Comparison of ENCODE assay signal across 20 cellular contexts in the genomic region with DNA sequence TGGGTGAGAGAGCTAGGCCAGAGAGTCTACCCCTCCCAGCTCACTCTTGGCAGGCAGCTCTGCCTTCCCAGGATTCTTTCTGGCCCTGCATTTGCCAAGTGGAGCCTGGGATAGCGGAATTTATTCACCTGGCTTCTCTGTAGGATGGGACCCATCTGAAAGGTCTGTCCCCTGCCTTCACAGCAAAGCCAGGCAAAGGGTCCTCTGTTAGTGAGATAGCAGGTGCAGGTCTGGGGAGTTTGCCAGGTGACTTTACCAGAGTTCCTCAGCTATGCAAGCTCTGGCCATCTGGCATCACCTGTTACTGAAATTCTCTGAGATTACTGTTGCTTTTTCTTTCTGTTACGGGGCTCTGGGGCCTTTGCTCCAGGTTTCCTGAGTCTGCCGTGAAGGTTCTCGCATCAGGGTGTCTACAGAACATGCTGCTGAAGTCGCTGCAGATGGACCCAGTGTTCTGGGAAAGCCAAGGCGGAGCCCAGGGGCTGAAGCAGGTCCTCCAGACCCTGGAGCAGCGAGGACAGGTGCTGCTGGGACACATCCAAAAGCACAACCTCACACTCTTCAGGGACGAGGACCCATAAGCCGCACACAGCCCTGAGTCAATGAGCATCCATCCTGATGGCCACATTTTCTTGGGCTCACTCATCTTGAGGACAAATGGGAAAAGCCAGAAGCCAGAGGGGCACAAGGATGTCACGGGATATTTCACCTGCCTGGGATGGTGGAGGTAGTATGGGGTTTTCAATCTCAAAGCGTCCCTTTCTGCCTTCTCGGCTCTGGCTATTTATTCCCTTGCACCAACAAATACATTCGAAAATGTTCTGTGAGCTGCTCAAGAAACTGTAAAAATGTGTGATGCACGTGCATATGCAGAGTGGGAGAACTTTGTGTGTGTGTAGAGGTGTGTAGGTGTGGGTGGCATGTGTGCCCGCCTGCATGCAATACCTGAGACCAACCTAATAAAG. TPM values are rescaled to one million over a fixed set of nuclear protein-coding genes. Genes with fewer than 3 reads are reported as not detected.
A peak's percentile ranks its signal among the peaks of the same experiment; 100 is the strongest.
DNase-seq lines count a peak whose midpoint lies in the region; ATAC-seq and TF ChIP-seq lines count a peak whose summit lies in the region.
"Had no signal": no experiment of that assay in that cellular context is flagged by ENCODE, and none has a peak within 500 bp of the region (broad histone marks: within the 10 kb centered on the region; RNA-seq: fewer than 3 reads in every experiment).

No MANE protein-coding gene starts in this region.

- H3K9me3 ChIP-seq in right atrium auricular region (peaks cover 0 to 21% of the 10 kb centered on the region in 2 donors), lung (ENCODE audit: control insufficient read depth in 2 of 2, insufficient read depth in 1 of 2, low read length in 1 of 2) (peaks cover 0 to 6% of the 10 kb centered on the region in 2 donors)
- H3K9me3 ChIP-seq: Caco-2, SJCRH30 had no signal

- DNase-seq in right atrium auricular region (ENCODE audit: low spot score) (peak; percentile 32), Right ventricle myocardium superior (no peak), cerebellum (ENCODE audit: low spot score) (peak; percentile 81), lung (ENCODE audit: low spot score) (peak; percentile 21), kidney tubule cell (ENCODE audit: low spot score) (no peak), GM03348 (ENCODE audit: low spot score) (no peak)
- no peak for DNase-seq in effector memory CD8-positive, alpha-beta T cell
- DNase-seq: Caco-2, GDM1, NCI-H1048, NCI-H1417 treated with DMSO at 0.1 percent for 48 hours, NCI-H1694 treated with DMSO at 0.1 percent for 48 hours, NCI-H2081, NCI-H345, NCI-H510A treated with DMSO at 0.1 percent for 48 hours, SJCRH30 had no signal

- H3K36me3 Mint-ChIP-seq in effector memory CD8-positive, alpha-beta T cell (ENCODE audit: insufficient read depth): no peaks in the 10 kb centered on the region
- H3K36me3 Mint-ChIP-seq: IgD-negative memory B cell had no signal

- H3K4me3 ChIP-seq in right atrium auricular region (no peak overlapping the region), lung (no peak overlapping the region)
- H3K4me3 ChIP-seq: SJCRH30 had no signal

- ATAC-seq in Right ventricle myocardium superior (ENCODE audit: poor library complexity) (no peak), lung (ENCODE audit: insufficient read depth, low FRiP score) (no peak)
- no peak for ATAC-seq in effector memory CD8-positive, alpha-beta T cell (replicated peaks)
- ATAC-seq: CD8-positive, alpha-beta T cell; SK-N-SH treated with all-trans-retinoic acid at 6 μM for 48 hours had no signal

- H3K27ac ChIP-seq in right atrium auricular region (no peak overlapping the region), lung (ENCODE audit: low read depth in 1 of 2, low read length in 1 of 2) (no peak overlapping the region)
- H3K27ac ChIP-seq: HL-60, SJCRH30 had no signal

- peaks cover 0 to 3% of the 10 kb centered on the region in 2 donors for H3K4me1 Mint-ChIP-seq in effector memory CD8-positive, alpha-beta T cell (ENCODE audit: low read depth in 2 of 2)
- H3K4me1 Mint-ChIP-seq: IgD-negative memory B cell had no signal

- peaks cover under 1 to 2% of the 10 kb centered on the region in 2 donors for H3K9me3 Mint-ChIP-seq in effector memory CD8-positive, alpha-beta T cell
- H3K9me3 Mint-ChIP-seq: CD8-positive, alpha-beta T cell had no signal

- no peaks in the 10 kb centered on the region for H3K27me3 ChIP-seq in right atrium auricular region
- H3K27me3 ChIP-seq in lung (ENCODE audit: control insufficient read depth, insufficient read depth): no peaks in the 10 kb centered on the region
- H3K27me3 ChIP-seq: SJCRH30 had no signal

- H3K4me3 Mint-ChIP-seq in effector memory CD8-positive, alpha-beta T cell: no peak overlapping the region
- H3K4me3 Mint-ChIP-seq: CD8-positive, alpha-beta T cell; IgD-negative memory B cell had no signal

- H3K27ac Mint-ChIP-seq in effector memory CD8-positive, alpha-beta T cell: no peak overlapping the region
- H3K27ac Mint-ChIP-seq: CD8-positive, alpha-beta T cell had no signal

- TF ChIP-seq CTCF in right atrium auricular region (IDR thresholded peaks at IDR 0.05) (no peak), lung (IDR thresholded peaks at IDR 0.05; ENCODE audit: control extremely low read depth, extremely low read depth) (no peak)

- peaks cover 8 to 31% of the 10 kb centered on the region in 2 donors for H3K27me3 Mint-ChIP-seq in effector memory CD8-positive, alpha-beta T cell

- H3K4me1 ChIP-seq in right atrium auricular region (no peaks in the 10 kb centered on the region), lung (ENCODE audit: control insufficient read depth in 2 of 2, insufficient read depth in 2 of 2, low read length in 2 of 2) (no peaks in the 10 kb centered on the region)
- H3K4me1 ChIP-seq: Caco-2, SJCRH30 had no signal

- 95 to 96% methylated on average over 15 of the region's 15 CpGs for WGBS in lung, 2 donors

- no peaks in the 10 kb centered on the region for H3K36me3 ChIP-seq in right atrium auricular region
- no peaks in the 10 kb centered on the region for H3K36me3 ChIP-seq in lung (ENCODE audit: control insufficient read depth in 2 of 2, insufficient read depth in 2 of 2, low read length in 2 of 2)
- H3K36me3 ChIP-seq: SJCRH30 had no signal

- intact Hi-C loops in Right ventricle myocardium superior (cut with DNase I): no loop called here

RNA-seq across cellular contexts. Expression of gene POMGNT2, which starts 49.8 kb away (rescaled TPM):
- 10 to 100 TPM; 28.0 to 33.1 TPM for total RNA-seq in right atrium auricular region
- total RNA-seq in Right ventricle myocardium superior: 20.2 TPM
- total RNA-seq in cerebellum: 16.2 TPM
- 10 to 100 TPM; 15.3 to 15.7 TPM for total RNA-seq in lung
- 10 to 100 TPM in 1 of 2 donors, 1 to 10 TPM in 1; 5.8 to 10.8 TPM for polyA plus RNA-seq in lung

Comparison
In these comparisons a context has a peak if more than half of its experiments do, and no peak if none do; other contexts are left out.
1. DNase-seq: peak in right atrium auricular region (single experiment), cerebellum (single experiment) and lung (single experiment); none in Right ventricle myocardium superior (single experiment), kidney tubule cell (single experiment), GM03348 (single experiment) and effector memory CD8-positive, alpha-beta T cell (0 of 3).